Comparison of ENCODE assay signal across 27 cellular contexts in genomic region chr10:35884657-35885071, GRCh38.
DNase-seq lines count a peak whose midpoint lies in the region; ATAC-seq and FAIRE-seq lines count a peak whose summit lies in the region.
"Had no signal": no experiment of that assay in that cellular context is flagged by ENCODE, and none has a peak within 500 bp of the region (broad histone marks: within the 10 kb centered on the region; RNA-seq: fewer than 3 reads in every experiment).

No MANE protein-coding gene starts in this region.

- DNase-seq in NCI-H1417 (lab: John Stamatoyannopoulos, UW) (peak in 2 of 3 experiments; percentile 1 to 40), NCI-H1417 treated with DMSO at 0.1 percent for 48 hours (lab: John Stamatoyannopoulos, UW) (no peak), NCI-H146 (lab: John Stamatoyannopoulos, UW) (peak; percentile 99), NCI-H82 treated with DMSO at 0.1 percent for 48 hours (lab: John Stamatoyannopoulos, UW; ENCODE audit: unreplicated experiment) (peak; percentile 64), mesendoderm (peak; percentile 94), GM19239 (ENCODE audit: insufficient read length, low spot score) (no peak)
- DNase-seq in central memory CD4-positive, alpha-beta T cell = no peak
- DNase-seq: activated CD4-positive, alpha-beta memory T cell treated with anti-CD3 and anti-CD28 coated beads, Interleukin-2, amount 10 ng/mL, durations not matched to agents 7 days and 5 days; activated effector memory CD4-positive, alpha-beta T cell treated with anti-CD3 and anti-CD28 coated beads, Interleukin-2, amount 50 U/mL, for 16 hours; activated naive CD8-positive, alpha-beta T cell treated with anti-CD3 and anti-CD28 coated beads, Interleukin-2, amount 50 U/mL, for 24 hours; activated T-cell treated with anti-CD3 and anti-CD28 coated beads for 4 hours; CD4-positive, alpha-beta T cell; DMS153; effector memory CD4-positive, alpha-beta T cell; foreskin melanocyte; GDM1; immature natural killer cell; midbrain; natural killer cell; NCI-H1694; NCI-H510A; substantia nigra had no signal

- no peak overlapping the region for H3K4ac ChIP-seq in mesendoderm (ENCODE audit: low read depth, low read length)

- no peak for ATAC-seq in GM19467 (IDR thresholded peaks at IDR 0.05; ENCODE audit: unreplicated experiment)
- ATAC-seq: activated naive CD8-positive, alpha-beta T cell treated with anti-CD3 and anti-CD28 coated beads, Interleukin-2, amount 50 U/mL, for 24 hours; natural killer cell had no signal

- H4K5ac ChIP-seq in mesendoderm (ENCODE audit: low read length) = no peak overlapping the region

- no peak overlapping the region for H2BK120ac ChIP-seq in mesendoderm (ENCODE audit: low read depth, low read length)

- H3K4me2 ChIP-seq in mesendoderm (ENCODE audit: low read length) = no peak overlapping the region
- H3K4me2 ChIP-seq: KMS-11 had no signal

- no peak for FAIRE-seq in GM19239 (lab: Jason Lieb, UNC)

- H2AK5ac ChIP-seq in mesendoderm (ENCODE audit: low read length) = no peak overlapping the region

- no peaks in the 10 kb centered on the region for H3K27me3 ChIP-seq in mesendoderm (ENCODE audit: insufficient read depth, low read length, poor library complexity)
- H3K27me3 ChIP-seq: upper lobe of left lung had no signal

- H2BK15ac ChIP-seq in mesendoderm (replicated peaks; ENCODE audit: low read depth) = no peak overlapping the region

- no peak overlapping the region for H3K9ac ChIP-seq in mesendoderm (ENCODE audit: low read length)
- H3K9ac ChIP-seq: KMS-11 had no signal

- no CpG with 5 or more reads among the region's 9 CpGs for WGBS in mesendoderm (ENCODE audit: extremely low coverage, insufficient coverage, low lambda C conversion rate)

- H3K79me1 ChIP-seq in mesendoderm (ENCODE audit: low read length) = no peaks in the 10 kb centered on the region

- H3K79me2 ChIP-seq in mesendoderm (ENCODE audit: control insufficient read depth, insufficient read depth, low read length) = no peaks in the 10 kb centered on the region

- peaks cover 7% of the 10 kb centered on the region for H3K4me1 ChIP-seq in mesendoderm (ENCODE audit: control insufficient read depth, low read depth, low read length)

- H3K36me3 ChIP-seq in mesendoderm (ENCODE audit: control insufficient read depth, insufficient read depth, low read length) = no peaks in the 10 kb centered on the region
- H3K36me3 ChIP-seq: upper lobe of left lung had no signal

- no peak overlapping the region for H3K23ac ChIP-seq in mesendoderm (ENCODE audit: low read length)

- no peak overlapping the region for H3K18ac ChIP-seq in mesendoderm (ENCODE audit: low read length)

- no peak overlapping the region for H4K8ac ChIP-seq in mesendoderm (ENCODE audit: low read depth, low read length)

- H3K56ac ChIP-seq in mesendoderm (ENCODE audit: low read length) = no peak overlapping the region

- H2BK5ac ChIP-seq in mesendoderm (ENCODE audit: low read length) = no peak overlapping the region

- H3K4me3 ChIP-seq in mesendoderm (ENCODE audit: low read length) = no peak overlapping the region
- H3K4me3 ChIP-seq: upper lobe of left lung had no signal

- H3K27ac ChIP-seq in mesendoderm (ENCODE audit: low read depth, low read length) = no peak overlapping the region
- H3K27ac ChIP-seq: 22Rv1, KMS-11, RWPE1, upper lobe of left lung had no signal

Comparison
In these comparisons a context has a peak if more than half of its experiments do, and no peak if none do; other contexts are left out.
1. DNase-seq: peak in NCI-H1417 (2 of 3), NCI-H146 (single experiment), NCI-H82 treated with DMSO at 0.1 percent for 48 hours (single experiment) and mesendoderm (single experiment); none in NCI-H1417 treated with DMSO at 0.1 percent for 48 hours (single experiment), GM19239 (single experiment) and central memory CD4-positive, alpha-beta T cell (single experiment).